Comparison of ENCODE assay signal across 1 cellular context in the genomic region with DNA sequence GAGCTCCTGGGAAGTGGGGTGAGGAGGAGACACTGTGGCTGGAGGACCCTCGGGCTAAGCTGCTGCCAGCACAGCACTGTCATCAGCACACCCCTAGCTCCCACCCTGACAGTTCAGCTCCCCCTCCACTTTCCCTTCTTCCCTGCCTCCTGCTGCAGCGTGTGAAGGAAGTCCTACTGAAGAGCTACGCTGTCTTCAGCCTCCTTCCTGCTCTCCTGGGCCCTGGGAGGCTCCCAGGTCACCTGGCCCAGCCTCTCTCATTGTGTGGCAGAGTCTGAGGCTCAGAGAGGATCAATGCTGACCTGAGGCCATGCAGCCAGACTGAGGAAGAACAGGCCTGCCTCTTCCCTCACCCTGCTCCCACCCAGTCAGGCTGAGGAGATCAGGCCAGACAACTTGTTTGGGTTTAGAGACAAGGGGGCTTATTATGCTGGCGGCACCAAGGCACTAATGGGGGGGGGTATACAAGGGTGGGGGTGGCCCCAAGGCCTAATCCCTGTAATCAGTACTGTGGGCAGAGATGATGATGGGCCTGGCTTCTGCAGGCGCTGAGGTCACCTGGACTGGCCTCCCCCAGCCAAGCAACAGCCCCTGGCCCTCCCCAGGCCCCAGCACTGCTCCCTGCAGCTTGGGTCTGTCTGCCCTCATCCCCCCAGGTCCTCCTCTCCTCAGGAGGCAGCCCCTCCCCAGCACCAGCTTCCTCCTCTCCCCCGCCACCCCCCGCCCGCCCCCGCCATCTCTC.
TF ChIP-seq lines count a peak whose summit lies in the region.

No MANE protein-coding gene starts in this region.

TF ChIP-seq in WTC11, 78 proteins besides CTCF, POLR2A, EP300 and RAD21 (continued from another document):
- TF ChIP-seq SOX15 (CRISPR knock-in tag; IDR thresholded peaks at IDR 0.05) (no peak), MYBL2 (CRISPR knock-in tag; IDR thresholded peaks at IDR 0.05) (no peak), PRRX2 (CRISPR knock-in tag; IDR thresholded peaks at IDR 0.05) (0 out of 2 replicates have a peak, but pooled peaks have one; percentile 36), GABPB1 (CRISPR knock-in tag; IDR thresholded peaks at IDR 0.05) (no peak), NR3C1 (CRISPR knock-in tag; conservative IDR thresholded peaks at IDR 0.05; ENCODE audit: low read depth) (no peak), NFATC4 (CRISPR knock-in tag; IDR thresholded peaks at IDR 0.05) (0 out of 2 replicates have a peak, but pooled peaks have one; percentile 54), ZNF671 (CRISPR knock-in tag; IDR thresholded peaks at IDR 0.05) (peak; percentile 52; the same call in 1 of the 2 replicates), EMX1 (CRISPR knock-in tag; IDR thresholded peaks at IDR 0.05) (peak; percentile 86)
- TF ChIP-seq, protein P1, sequence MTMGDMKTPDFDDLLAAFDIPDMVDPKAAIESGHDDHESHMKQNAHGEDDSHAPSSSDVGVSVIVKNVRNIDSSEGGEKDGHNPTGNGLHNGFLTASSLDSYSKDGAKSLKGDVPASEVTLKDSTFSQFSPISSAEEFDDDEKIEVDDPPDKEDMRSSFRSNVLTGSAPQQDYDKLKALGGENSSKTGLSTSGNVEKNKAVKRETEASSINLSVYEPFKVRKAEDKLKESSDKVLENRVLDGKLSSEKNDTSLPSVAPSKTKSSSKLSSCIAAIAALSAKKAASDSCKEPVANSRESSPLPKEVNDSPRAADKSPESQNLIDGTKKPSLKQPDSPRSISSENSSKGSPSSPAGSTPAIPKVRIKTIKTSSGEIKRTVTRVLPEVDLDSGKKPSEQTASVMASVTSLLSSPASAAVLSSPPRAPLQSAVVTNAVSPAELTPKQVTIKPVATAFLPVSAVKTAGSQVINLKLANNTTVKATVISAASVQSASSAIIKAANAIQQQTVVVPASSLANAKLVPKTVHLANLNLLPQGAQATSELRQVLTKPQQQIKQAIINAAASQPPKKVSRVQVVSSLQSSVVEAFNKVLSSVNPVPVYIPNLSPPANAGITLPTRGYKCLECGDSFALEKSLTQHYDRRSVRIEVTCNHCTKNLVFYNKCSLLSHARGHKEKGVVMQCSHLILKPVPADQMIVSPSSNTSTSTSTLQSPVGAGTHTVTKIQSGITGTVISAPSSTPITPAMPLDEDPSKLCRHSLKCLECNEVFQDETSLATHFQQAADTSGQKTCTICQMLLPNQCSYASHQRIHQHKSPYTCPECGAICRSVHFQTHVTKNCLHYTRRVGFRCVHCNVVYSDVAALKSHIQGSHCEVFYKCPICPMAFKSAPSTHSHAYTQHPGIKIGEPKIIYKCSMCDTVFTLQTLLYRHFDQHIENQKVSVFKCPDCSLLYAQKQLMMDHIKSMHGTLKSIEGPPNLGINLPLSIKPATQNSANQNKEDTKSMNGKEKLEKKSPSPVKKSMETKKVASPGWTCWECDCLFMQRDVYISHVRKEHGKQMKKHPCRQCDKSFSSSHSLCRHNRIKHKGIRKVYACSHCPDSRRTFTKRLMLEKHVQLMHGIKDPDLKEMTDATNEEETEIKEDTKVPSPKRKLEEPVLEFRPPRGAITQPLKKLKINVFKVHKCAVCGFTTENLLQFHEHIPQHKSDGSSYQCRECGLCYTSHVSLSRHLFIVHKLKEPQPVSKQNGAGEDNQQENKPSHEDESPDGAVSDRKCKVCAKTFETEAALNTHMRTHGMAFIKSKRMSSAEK (CRISPR knock-in tag; IDR thresholded peaks at IDR 0.05; ENCODE audit: borderline replicate concordance), result peak; percentile 41; the same call in 1 of the 2 replicates
- TF ChIP-seq, protein P2, sequence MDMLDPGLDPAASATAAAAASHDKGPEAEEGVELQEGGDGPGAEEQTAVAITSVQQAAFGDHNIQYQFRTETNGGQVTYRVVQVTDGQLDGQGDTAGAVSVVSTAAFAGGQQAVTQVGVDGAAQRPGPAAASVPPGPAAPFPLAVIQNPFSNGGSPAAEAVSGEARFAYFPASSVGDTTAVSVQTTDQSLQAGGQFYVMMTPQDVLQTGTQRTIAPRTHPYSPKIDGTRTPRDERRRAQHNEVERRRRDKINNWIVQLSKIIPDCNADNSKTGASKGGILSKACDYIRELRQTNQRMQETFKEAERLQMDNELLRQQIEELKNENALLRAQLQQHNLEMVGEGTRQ (CRISPR knock-in tag; IDR thresholded peaks at IDR 0.05), result peak; percentile 29; the same call in 1 of the 2 replicates
- TF ChIP-seq, protein P3, sequence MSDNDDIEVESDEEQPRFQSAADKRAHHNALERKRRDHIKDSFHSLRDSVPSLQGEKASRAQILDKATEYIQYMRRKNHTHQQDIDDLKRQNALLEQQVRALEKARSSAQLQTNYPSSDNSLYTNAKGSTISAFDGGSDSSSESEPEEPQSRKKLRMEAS (CRISPR knock-in tag; IDR thresholded peaks at IDR 0.05), result 0 out of 2 replicates have a peak, but pooled peaks have one; percentile 2
